Comparison of ENCODE assay signal across 10 cellular contexts in genomic region chr2:171325886-171326585, GRCh38.
DNase-seq lines count a peak whose midpoint lies in the region; ATAC-seq and TF ChIP-seq lines count a peak whose summit lies in the region.
"Had no signal": no experiment of that assay in that cellular context is flagged by ENCODE, and none has a peak within 500 bp of the region (broad histone marks: within the 10 kb centered on the region; RNA-seq: fewer than 3 reads in every experiment).

No MANE protein-coding gene starts in this region.

- no peaks in the 10 kb centered on the region for H3K27me3 Mint-ChIP-seq in IgD-negative memory B cell

- no peaks in the 10 kb centered on the region for H3K4me1 ChIP-seq in DND-41 (ENCODE audit: insufficient read depth, low read length)
- H3K4me1 ChIP-seq in effector memory CD4-positive, alpha-beta T cell (ENCODE audit: control insufficient read depth, insufficient read depth, low read length, poor library complexity, severe bottlenecking): peaks cover 4% of the 10 kb centered on the region
- H3K4me1 ChIP-seq in osteoblast (ENCODE audit: insufficient read depth, low read length): no peaks in the 10 kb centered on the region
- H3K4me1 ChIP-seq: parathyroid adenoma, upper lobe of right lung had no signal

- H3K36me3 ChIP-seq in DND-41 (ENCODE audit: insufficient read depth, low read length) (peaks cover 18% of the 10 kb centered on the region; the same call in 1 of the 2 replicates), osteoblast (ENCODE audit: insufficient read depth, low read length) (no peaks in the 10 kb centered on the region)
- H3K36me3 ChIP-seq in effector memory CD4-positive, alpha-beta T cell (ENCODE audit: control insufficient read depth, insufficient read depth, low read length): no peaks in the 10 kb centered on the region
- H3K36me3 ChIP-seq: upper lobe of right lung had no signal

- no peaks in the 10 kb centered on the region for H3K79me2 ChIP-seq in DND-41 (ENCODE audit: insufficient read depth, low read length)
- H3K79me2 ChIP-seq in osteoblast (ENCODE audit: insufficient read depth, low read length): no peaks in the 10 kb centered on the region
- H3K79me2 ChIP-seq: parathyroid adenoma had no signal

- H3K27me3 ChIP-seq in DND-41 (ENCODE audit: insufficient read depth, low read length, poor library complexity) (no peaks in the 10 kb centered on the region), osteoblast (ENCODE audit: insufficient read depth, low read length) (no peaks in the 10 kb centered on the region)
- no peaks in the 10 kb centered on the region for H3K27me3 ChIP-seq in effector memory CD4-positive, alpha-beta T cell (replicated peaks; ENCODE audit: control insufficient read depth, insufficient read depth, low read length, poor library complexity, severe bottlenecking)
- H3K27me3 ChIP-seq: upper lobe of right lung had no signal

- H3K4me1 Mint-ChIP-seq in IgD-negative memory B cell: peaks cover 53 to 60% (median 53%) of the 10 kb centered on the region in 3 donors

- H3K9me3 ChIP-seq in DND-41 (ENCODE audit: insufficient read depth, low read length, severe bottlenecking) (no peaks in the 10 kb centered on the region), osteoblast (ENCODE audit: low read depth, low read length) (no peaks in the 10 kb centered on the region)
- H3K9me3 ChIP-seq in effector memory CD4-positive, alpha-beta T cell (ENCODE audit: control insufficient read depth, low read length): no peaks in the 10 kb centered on the region
- H3K9me3 ChIP-seq: upper lobe of right lung had no signal

- no peak overlapping the region for H3K9ac ChIP-seq in DND-41 (ENCODE audit: low read depth, low read length)
- H3K9ac ChIP-seq: parathyroid adenoma had no signal

- peak; percentile 69; the same call in 2 of the 3 replicates for ATAC-seq in DND-41 (ENCODE audit: insufficient read depth, low read depth)
- ATAC-seq in GM21528 (IDR thresholded peaks at IDR 0.05; ENCODE audit: low FRiP score, unreplicated experiment): peak; percentile 44
- no peak for ATAC-seq in HG03025 (IDR thresholded peaks at IDR 0.05; ENCODE audit: low FRiP score, unreplicated experiment)
- ATAC-seq: upper lobe of right lung had no signal

- peak overlapping the region; percentile 93 to 97 (median 96) for H3K27ac Mint-ChIP-seq in IgD-negative memory B cell

- no peaks in the 10 kb centered on the region for H3K9me3 Mint-ChIP-seq in IgD-negative memory B cell

- H3K4me2 ChIP-seq in DND-41 (ENCODE audit: insufficient read depth, low read length): no peak overlapping the region
- H3K4me2 ChIP-seq in osteoblast (ENCODE audit: insufficient read depth, low read length): no peak overlapping the region

- H2AFZ ChIP-seq in DND-41 (ENCODE audit: low read depth, low read length) (no peak overlapping the region), osteoblast (ENCODE audit: low read length) (no peak overlapping the region)
- H2AFZ ChIP-seq: parathyroid adenoma had no signal

- H4K20me1 ChIP-seq in DND-41 (ENCODE audit: insufficient read depth, low read length): no peaks in the 10 kb centered on the region
- no peaks in the 10 kb centered on the region for H4K20me1 ChIP-seq in osteoblast (ENCODE audit: insufficient read depth, low read length)

- H3K27ac ChIP-seq in DND-41 (ENCODE audit: low read length) (no peak overlapping the region), osteoblast (ENCODE audit: low read depth, low read length) (no peak overlapping the region)
- H3K27ac ChIP-seq in effector memory CD4-positive, alpha-beta T cell (ENCODE audit: insufficient read depth, low read length, poor library complexity, severe bottlenecking): peak overlapping the region; percentile 11
- H3K27ac ChIP-seq: parathyroid adenoma, upper lobe of right lung had no signal

- TF ChIP-seq CTCF in DND-41 (IDR thresholded peaks at IDR 0.05; ENCODE audit: borderline replicate concordance, extremely low read depth, low read length, poor library complexity, severe bottlenecking) (no peak), osteoblast (IDR thresholded peaks at IDR 0.05; ENCODE audit: extremely low read depth, low read depth, low read length) (no peak)

- H3K4me3 ChIP-seq in DND-41 (ENCODE audit: low read depth in 1 of 2, low read length in 2 of 2) (no peak overlapping the region), osteoblast (ENCODE audit: insufficient read depth, low read length) (no peak overlapping the region)
- no peak overlapping the region for H3K4me3 ChIP-seq in effector memory CD4-positive, alpha-beta T cell (ENCODE audit: insufficient read depth, low read depth, low read length, poor library complexity, severe bottlenecking)
- H3K4me3 ChIP-seq: upper lobe of right lung had no signal

- H3K36me3 Mint-ChIP-seq in IgD-negative memory B cell: peaks cover 6% of the 10 kb centered on the region

- peak overlapping the region; percentile 83 to 94 (median 91) for H3K4me3 Mint-ChIP-seq in IgD-negative memory B cell

- DNase-seq in DND-41 (no peak), superior temporal gyrus (ENCODE audit: extremely low spot score) (no peak), nucleus accumbens (lab: John Stamatoyannopoulos, UW) (no peak), osteoblast (ENCODE audit: insufficient read length, low spot score, missing footprints) (no peak)
- DNase-seq in effector memory CD4-positive, alpha-beta T cell: no peak
- DNase-seq: upper lobe of right lung had no signal
